In genomic region chr1:63713627-63714481, GRCh38 we compare ENCODE assay signal across 11 cellular contexts. TPM values are rescaled to one million over a fixed set of nuclear protein-coding genes. Genes with fewer than 3 reads are reported as not detected.
DNase-seq lines count a peak whose midpoint lies in the region; ATAC-seq and TF ChIP-seq lines count a peak whose summit lies in the region.
"Had no signal": no experiment of that assay in that cellular context is flagged by ENCODE, and none has a peak within 500 bp of the region (broad histone marks: within the 10 kb centered on the region; RNA-seq: fewer than 3 reads in every experiment).

No MANE protein-coding gene starts in this region.

- no peaks in the 10 kb centered on the region for H3K9me3 ChIP-seq in BLaER1 treated with 17β-estradiol and CSF1 and Interleukin-3, amounts not matched to agents 10 nM and 100 nM (replicated peaks in 1 of 11)
- H3K9me3 ChIP-seq in OCI-LY3 (ENCODE audit: insufficient read depth, low read length), result no peaks in the 10 kb centered on the region
- H3K9me3 ChIP-seq: upper lobe of left lung had no signal

- H4K20me1 ChIP-seq in BLaER1 treated with 17β-estradiol and CSF1 and Interleukin-3, amounts not matched to agents 10 nM and 100 nM, result no peaks in the 10 kb centered on the region
- H4K20me1 ChIP-seq in OCI-LY3 (ENCODE audit: insufficient read depth, low read length), result no peaks in the 10 kb centered on the region

- no peaks in the 10 kb centered on the region for H3K36me3 ChIP-seq in BLaER1 treated with 17β-estradiol and CSF1 and Interleukin-3, amounts not matched to agents 10 nM and 100 nM
- no peaks in the 10 kb centered on the region for H3K36me3 ChIP-seq in OCI-LY3 (replicated peaks; ENCODE audit: low read depth, low read length)
- H3K36me3 ChIP-seq: upper lobe of left lung had no signal

- ATAC-seq in HG02588 (IDR thresholded peaks at IDR 0.05; ENCODE audit: unreplicated experiment), result peak; percentile 75
- no peak for ATAC-seq in stimulated activated memory B cell treated with anti-CD40 and anti-IgM and Interleukin-4, amounts not matched to agents 10 μg/mL and 1 μg/mL and 100 μg/mL, for 72 hours
- no peak for ATAC-seq in GM18861 (IDR thresholded peaks at IDR 0.05; ENCODE audit: unreplicated experiment)
- no peak for ATAC-seq in GM19455 (IDR thresholded peaks at IDR 0.05; ENCODE audit: unreplicated experiment)
- ATAC-seq: sciatic nerve had no signal

- H3K27ac ChIP-seq in BLaER1 treated with 17β-estradiol and CSF1 and Interleukin-3, amounts not matched to agents 10 nM and 100 nM, result peak overlapping the region in 9 of 11 experiments; percentile 7 to 65 (median 52); a peak in 16 of 22 replicates
- H3K27ac ChIP-seq in OCI-LY3 (ENCODE audit: low read length), result no peak overlapping the region
- H3K27ac ChIP-seq: upper lobe of left lung had no signal

- no peaks in the 10 kb centered on the region for H3K4me1 Mint-ChIP-seq in stimulated activated memory B cell treated with anti-CD40 and anti-IgM and Interleukin-4, amounts not matched to agents 10 μg/mL and 1 μg/mL and 100 μg/mL, for 72 hours
- H3K4me1 Mint-ChIP-seq: activated naive CD4-positive, alpha-beta T cell treated with anti-CD3 and anti-CD28 coated beads, Interleukin-2, amount 50 U/mL, for 24 hours had no signal

- TF ChIP-seq CTCF in OCI-LY3 (IDR thresholded peaks at IDR 0.05; ENCODE audit: low read depth, low read length), result no peak
- no peak for TF ChIP-seq CTCF in fibroblast of villous mesenchyme (IDR thresholded peaks at IDR 0.05; ENCODE audit: insufficient read depth, low read depth, low read length)

- DNase-seq in fibroblast of villous mesenchyme (ENCODE audit: low read depth) (peak; percentile 83), cerebellar cortex (ENCODE audit: low spot score) (no peak)
- DNase-seq: upper lobe of left lung had no signal

- H3K27me3 Mint-ChIP-seq in stimulated activated memory B cell treated with anti-CD40 and anti-IgM and Interleukin-4, amounts not matched to agents 10 μg/mL and 1 μg/mL and 100 μg/mL, for 72 hours, result peaks cover 8% of the 10 kb centered on the region

- no peaks in the 10 kb centered on the region for H3K27me3 ChIP-seq in BLaER1 treated with 17β-estradiol and CSF1 and Interleukin-3, amounts not matched to agents 10 nM and 100 nM
- no peaks in the 10 kb centered on the region for H3K27me3 ChIP-seq in OCI-LY3 (ENCODE audit: low read depth, low read length)
- H3K27me3 ChIP-seq: upper lobe of left lung had no signal

- H3K27ac Mint-ChIP-seq in stimulated activated memory B cell treated with anti-CD40 and anti-IgM and Interleukin-4, amounts not matched to agents 10 μg/mL and 1 μg/mL and 100 μg/mL, for 72 hours, result no peak overlapping the region
- H3K27ac Mint-ChIP-seq: activated naive CD4-positive, alpha-beta T cell treated with anti-CD3 and anti-CD28 coated beads, Interleukin-2, amount 50 U/mL, for 24 hours had no signal

- H3K9ac ChIP-seq in BLaER1 treated with 17β-estradiol and CSF1 and Interleukin-3, amounts not matched to agents 10 nM and 100 nM, result peak overlapping the region in 4 of 11 experiments; percentile 14 to 45 (median 28); a peak in 5 of 22 replicates
- H3K9ac ChIP-seq in OCI-LY3 (ENCODE audit: low read length), result no peak overlapping the region

- H3K79me2 ChIP-seq in OCI-LY3 (ENCODE audit: low read length), result no peaks in the 10 kb centered on the region

- no peak overlapping the region for H3K4me3 Mint-ChIP-seq in stimulated activated memory B cell treated with anti-CD40 and anti-IgM and Interleukin-4, amounts not matched to agents 10 μg/mL and 1 μg/mL and 100 μg/mL, for 72 hours
- H3K4me3 Mint-ChIP-seq: activated naive CD4-positive, alpha-beta T cell treated with anti-CD3 and anti-CD28 coated beads, Interleukin-2, amount 50 U/mL, for 24 hours had no signal

- H3K4me2 ChIP-seq in BLaER1 treated with 17β-estradiol and CSF1 and Interleukin-3, amounts not matched to agents 10 nM and 100 nM, result peak overlapping the region; percentile 58 to 83 (median 77)
- H3K4me2 ChIP-seq in OCI-LY3 (ENCODE audit: low read length), result peak overlapping the region; percentile 59

- H2AFZ ChIP-seq in OCI-LY3 (ENCODE audit: low read depth, low read length), result no peak overlapping the region

- no peaks in the 10 kb centered on the region for H3K36me3 Mint-ChIP-seq in stimulated activated memory B cell treated with anti-CD40 and anti-IgM and Interleukin-4, amounts not matched to agents 10 μg/mL and 1 μg/mL and 100 μg/mL, for 72 hours
- H3K36me3 Mint-ChIP-seq: activated naive CD4-positive, alpha-beta T cell treated with anti-CD3 and anti-CD28 coated beads, Interleukin-2, amount 50 U/mL, for 24 hours had no signal

- no peak overlapping the region; a peak in 2 of 20 replicates for H3K4me3 ChIP-seq in BLaER1 treated with 17β-estradiol and CSF1 and Interleukin-3, amounts not matched to agents 10 nM and 100 nM
- H3K4me3 ChIP-seq in OCI-LY3 (ENCODE audit: low read length) (0 out of 2 replicates have a peak overlapping the region, but pooled peaks have one; percentile 0), fibroblast of villous mesenchyme (ENCODE audit: low read depth, low read length) (no peak overlapping the region)
- H3K4me3 ChIP-seq: upper lobe of left lung had no signal

- H3K4me1 ChIP-seq in BLaER1 treated with 17β-estradiol and CSF1 and Interleukin-3, amounts not matched to agents 10 nM and 100 nM, result peaks cover 20 to 38% (median 33%) of the 10 kb centered on the region in 10 experiments
- H3K4me1 ChIP-seq in OCI-LY3 (ENCODE audit: low read length), result peaks cover 43% of the 10 kb centered on the region
- H3K4me1 ChIP-seq: upper lobe of left lung had no signal

- H3K9me3 Mint-ChIP-seq in stimulated activated memory B cell treated with anti-CD40 and anti-IgM and Interleukin-4, amounts not matched to agents 10 μg/mL and 1 μg/mL and 100 μg/mL, for 72 hours, result no peaks in the 10 kb centered on the region
- H3K9me3 Mint-ChIP-seq: activated naive CD4-positive, alpha-beta T cell treated with anti-CD3 and anti-CD28 coated beads, Interleukin-2, amount 50 U/mL, for 24 hours had no signal

RNA-seq across cellular contexts. Expression of gene ROR1, which starts 60.0 kb away (rescaled TPM):
- 8.6 and 10.3 TPM in 2 replicates for total RNA-seq in fibroblast of villous mesenchyme
